ENCODE assay signal across 14 cellular contexts in genomic region chr18:58572181-58572580, GRCh38. TPM values are rescaled to one million over a fixed set of nuclear protein-coding genes. Genes with fewer than 3 reads are reported as not detected.
DNase-seq lines count a peak whose midpoint lies in the region; ATAC-seq and TF ChIP-seq lines count a peak whose summit lies in the region.
"Had no signal": no experiment of that assay in that cellular context is flagged by ENCODE, and none has a peak within 500 bp of the region (broad histone marks: within the 10 kb centered on the region; RNA-seq: fewer than 3 reads in every experiment).

No MANE protein-coding gene starts in this region.

- no peak for TF ChIP-seq CTCF in cardiac muscle cell (IDR thresholded peaks at IDR 0.05; ENCODE audit: low read depth, low read length)
- no peak for TF ChIP-seq CTCF in fibroblast of villous mesenchyme (IDR thresholded peaks at IDR 0.05; ENCODE audit: insufficient read depth, low read depth, low read length)

- DNase-seq in cardiac muscle cell (ENCODE audit: low read depth in 1 of 2, low spot score in 1 of 2) (peak in 1 of 2 donors; percentile 95), left cardiac atrium (no peak), fibroblast of villous mesenchyme (ENCODE audit: low read depth) (peak; percentile 99), NCI-H1417 (lab: John Stamatoyannopoulos, UW) (no peak), occipital lobe (lab: John Stamatoyannopoulos, UW) (no peak), nucleus accumbens (lab: John Stamatoyannopoulos, UW) (no peak), NCI-H2227 treated with DMSO at 0.1 percent for 48 hours (lab: John Stamatoyannopoulos, UW) (no peak)
- DNase-seq: activated CD4-positive, alpha-beta T cell treated with anti-CD3 and anti-CD28 coated beads, Interleukin-2, amount 10 ng/mL, durations not matched to agents 7 days and 5 days; effector memory CD8-positive, alpha-beta T cell; Karpas-422; naive thymus-derived CD8-positive, alpha-beta T cell; NCI-H524 had no signal

- peak overlapping the region; percentile 18 for H3K27ac ChIP-seq in cardiac muscle cell

- peaks cover 11% of the 10 kb centered on the region for H3K36me3 ChIP-seq in cardiac muscle cell

- ATAC-seq in left cardiac atrium, result no peak
- peak; percentile 23 for ATAC-seq in SK-N-SH treated with all-trans-retinoic acid at 6 μM for 48 hours
- ATAC-seq: effector memory CD8-positive, alpha-beta T cell; naive thymus-derived CD8-positive, alpha-beta T cell; stimulated activated effector memory CD8-positive, alpha-beta T cell treated with anti-CD3 and anti-CD28 coated beads, Interleukin-12 subunit alpha, Interleukin-12 subunit beta, amount 100 ng/mL, for 72 hours had no signal

- intact Hi-C loops in left cardiac atrium (cut with DNase I), result no loop called here

- H3K4me3 ChIP-seq in cardiac muscle cell, result no peak overlapping the region
- H3K4me3 ChIP-seq in fibroblast of villous mesenchyme (ENCODE audit: low read depth, low read length), result no peak overlapping the region

- H3K4me1 ChIP-seq in cardiac muscle cell (ENCODE audit: low read depth), result peaks cover 10% of the 10 kb centered on the region

- no peaks in the 10 kb centered on the region for H3K27me3 ChIP-seq in cardiac muscle cell

- no peaks in the 10 kb centered on the region for H3K9me3 ChIP-seq in cardiac muscle cell (ENCODE audit: low read depth)

TF ChIP-seq in SK-N-SH treated with all-trans-retinoic acid at 6 μM for 48 hours, 23 proteins besides CTCF, POLR2A, EP300 and RAD21:
- TF ChIP-seq ZFP30 (CRISPR knock-in tag; IDR thresholded peaks at IDR 0.05), result no peak
- no peak for TF ChIP-seq TSHZ2 (CRISPR knock-in tag; IDR thresholded peaks at IDR 0.05)
- no peak for TF ChIP-seq ZC3H10 (CRISPR knock-in tag; IDR thresholded peaks at IDR 0.05)
- TF ChIP-seq BACH2 (CRISPR knock-in tag; IDR thresholded peaks at IDR 0.05; ENCODE audit: borderline replicate concordance), result no peak
- no peak for TF ChIP-seq GLIS3 (CRISPR knock-in tag; IDR thresholded peaks at IDR 0.05)
- no peak for TF ChIP-seq PATZ1 (CRISPR knock-in tag; IDR thresholded peaks at IDR 0.05; ENCODE audit: borderline replicate concordance)
- TF ChIP-seq TCF4 (CRISPR knock-in tag; IDR thresholded peaks at IDR 0.05; ENCODE audit: borderline replicate concordance), result no peak
- no peak for TF ChIP-seq ZNF70 (CRISPR knock-in tag; IDR thresholded peaks at IDR 0.05)
- TF ChIP-seq CSDC2 (CRISPR knock-in tag; IDR thresholded peaks at IDR 0.05), result no peak
- TF ChIP-seq TOX (CRISPR knock-in tag; IDR thresholded peaks at IDR 0.05; ENCODE audit: borderline replicate concordance), result no peak
- no peak for TF ChIP-seq ZNF8 (CRISPR knock-in tag; IDR thresholded peaks at IDR 0.05)
- TF ChIP-seq OSR1 (CRISPR knock-in tag; IDR thresholded peaks at IDR 0.05), result no peak
- TF ChIP-seq POU6F1 (CRISPR knock-in tag; IDR thresholded peaks at IDR 0.05; ENCODE audit: borderline replicate concordance, low read depth), result no peak
- no peak for TF ChIP-seq ZNF565 (CRISPR knock-in tag; conservative IDR thresholded peaks at IDR 0.05; ENCODE audit: low read depth)
- no peak for TF ChIP-seq PPARA (CRISPR knock-in tag; IDR thresholded peaks at IDR 0.05; ENCODE audit: borderline replicate concordance)
- no peak for TF ChIP-seq CREB5 (CRISPR knock-in tag; IDR thresholded peaks at IDR 0.05; ENCODE audit: low read depth)

RNA-seq across cellular contexts. Expression of gene ALPK2, which starts 56.7 kb away (rescaled TPM):
- total RNA-seq in cardiac muscle cell, result 225 and 367 TPM in 2 replicates
- 110 and 152 TPM in 2 replicates for polyA plus RNA-seq in cardiac muscle cell
- 100 to 1,000 TPM; 200 to 232 TPM for total RNA-seq in left cardiac atrium
- total RNA-seq in fibroblast of villous mesenchyme, result 158 and 237 TPM in 2 replicates
- 0.47 TPM for total RNA-seq in occipital lobe
- total RNA-seq: activated CD4-positive, alpha-beta T cell treated with anti-CD3 and anti-CD28 coated beads, Interleukin-2, amount 10 ng/mL, durations not matched to agents 7 days and 5 days had no signal
- polyA plus RNA-seq: naive thymus-derived CD8-positive, alpha-beta T cell had no signal

Comparison
In these comparisons a context has a peak if more than half of its experiments do, and no peak if none do; other contexts are left out.
1. RNA of gene ALPK2, which starts 56.7 kb away (total RNA-seq): 225 to 367 TPM in cardiac muscle cell, 158 to 237 TPM in fibroblast of villous mesenchyme and 200 to 232 TPM in left cardiac atrium; 0.47 TPM in occipital lobe (single experiment); every median in the first group is over 100 times any median in the second.